In the genomic region with DNA sequence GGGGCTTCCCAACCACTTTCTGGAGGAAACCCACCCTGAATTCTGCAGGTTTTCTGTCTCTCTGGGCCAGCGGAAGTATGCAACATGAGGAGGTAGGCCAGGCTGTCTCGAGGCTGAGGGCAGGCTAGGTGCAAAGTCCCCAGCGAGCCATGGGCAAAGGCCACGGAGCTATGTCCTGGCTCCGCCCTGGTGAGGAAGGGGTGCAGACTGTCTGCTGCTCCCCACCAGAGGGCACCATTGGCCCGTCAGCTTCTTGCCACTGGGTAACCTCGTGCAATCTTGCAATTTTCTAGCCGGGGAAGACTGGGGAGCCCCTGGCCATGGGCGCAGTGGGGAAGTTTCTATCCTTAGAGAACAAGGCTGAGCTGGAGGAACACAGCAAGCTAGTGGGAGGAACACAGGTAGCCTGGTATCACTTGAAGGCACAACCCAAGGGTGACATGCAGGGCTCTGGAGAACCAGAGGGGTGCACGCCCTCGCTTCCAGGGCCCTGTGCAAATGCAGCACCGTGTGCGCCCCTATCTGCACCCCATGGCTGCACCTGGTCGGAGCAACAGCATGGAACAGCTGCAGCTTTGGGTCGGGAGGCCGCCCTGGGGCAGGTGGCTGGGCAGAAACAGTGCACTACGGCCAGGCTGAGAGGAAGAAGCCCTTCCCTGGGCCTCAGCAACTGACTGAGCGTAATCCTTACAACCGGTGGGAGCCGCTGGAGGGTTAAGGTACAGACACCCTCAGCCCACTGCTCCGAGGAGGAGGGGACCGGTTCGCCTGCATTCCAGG, we compare ENCODE assay signal across 1 cellular context.
TF ChIP-seq lines count a peak whose summit lies in the region.

No MANE protein-coding gene starts in this region.

TF ChIP-seq in K562, 482 proteins besides CTCF, POLR2A, EP300 and RAD21 (continued from another document and continues in another):
- TF ChIP-seq, protein P1, sequence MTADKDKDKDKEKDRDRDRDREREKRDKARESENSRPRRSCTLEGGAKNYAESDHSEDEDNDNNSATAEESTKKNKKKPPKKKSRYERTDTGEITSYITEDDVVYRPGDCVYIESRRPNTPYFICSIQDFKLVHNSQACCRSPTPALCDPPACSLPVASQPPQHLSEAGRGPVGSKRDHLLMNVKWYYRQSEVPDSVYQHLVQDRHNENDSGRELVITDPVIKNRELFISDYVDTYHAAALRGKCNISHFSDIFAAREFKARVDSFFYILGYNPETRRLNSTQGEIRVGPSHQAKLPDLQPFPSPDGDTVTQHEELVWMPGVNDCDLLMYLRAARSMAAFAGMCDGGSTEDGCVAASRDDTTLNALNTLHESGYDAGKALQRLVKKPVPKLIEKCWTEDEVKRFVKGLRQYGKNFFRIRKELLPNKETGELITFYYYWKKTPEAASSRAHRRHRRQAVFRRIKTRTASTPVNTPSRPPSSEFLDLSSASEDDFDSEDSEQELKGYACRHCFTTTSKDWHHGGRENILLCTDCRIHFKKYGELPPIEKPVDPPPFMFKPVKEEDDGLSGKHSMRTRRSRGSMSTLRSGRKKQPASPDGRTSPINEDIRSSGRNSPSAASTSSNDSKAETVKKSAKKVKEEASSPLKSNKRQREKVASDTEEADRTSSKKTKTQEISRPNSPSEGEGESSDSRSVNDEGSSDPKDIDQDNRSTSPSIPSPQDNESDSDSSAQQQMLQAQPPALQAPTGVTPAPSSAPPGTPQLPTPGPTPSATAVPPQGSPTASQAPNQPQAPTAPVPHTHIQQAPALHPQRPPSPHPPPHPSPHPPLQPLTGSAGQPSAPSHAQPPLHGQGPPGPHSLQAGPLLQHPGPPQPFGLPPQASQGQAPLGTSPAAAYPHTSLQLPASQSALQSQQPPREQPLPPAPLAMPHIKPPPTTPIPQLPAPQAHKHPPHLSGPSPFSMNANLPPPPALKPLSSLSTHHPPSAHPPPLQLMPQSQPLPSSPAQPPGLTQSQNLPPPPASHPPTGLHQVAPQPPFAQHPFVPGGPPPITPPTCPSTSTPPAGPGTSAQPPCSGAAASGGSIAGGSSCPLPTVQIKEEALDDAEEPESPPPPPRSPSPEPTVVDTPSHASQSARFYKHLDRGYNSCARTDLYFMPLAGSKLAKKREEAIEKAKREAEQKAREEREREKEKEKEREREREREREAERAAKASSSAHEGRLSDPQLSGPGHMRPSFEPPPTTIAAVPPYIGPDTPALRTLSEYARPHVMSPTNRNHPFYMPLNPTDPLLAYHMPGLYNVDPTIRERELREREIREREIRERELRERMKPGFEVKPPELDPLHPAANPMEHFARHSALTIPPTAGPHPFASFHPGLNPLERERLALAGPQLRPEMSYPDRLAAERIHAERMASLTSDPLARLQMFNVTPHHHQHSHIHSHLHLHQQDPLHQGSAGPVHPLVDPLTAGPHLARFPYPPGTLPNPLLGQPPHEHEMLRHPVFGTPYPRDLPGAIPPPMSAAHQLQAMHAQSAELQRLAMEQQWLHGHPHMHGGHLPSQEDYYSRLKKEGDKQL (CRISPR knock-in tag; IDR thresholded peaks at IDR 0.05; ENCODE audit: borderline replicate concordance): no peak
- TF ChIP-seq RBFOX2 (IDR thresholded peaks at IDR 0.05; ENCODE audit: low read depth, low read length) (0 out of 2 replicates have a peak, but pooled peaks have one; percentile 22), HDGF (IDR thresholded peaks at IDR 0.05) (0 out of 2 replicates have a peak, but pooled peaks have one; percentile 25), ARID2 (IDR thresholded peaks at IDR 0.05) (peak; percentile 95), OTX1 (CRISPR knock-in tag; IDR thresholded peaks at IDR 0.05) (no peak), ZNF780A (CRISPR knock-in tag; IDR thresholded peaks at IDR 0.05) (no peak), CBX2 (IDR thresholded peaks at IDR 0.05; ENCODE audit: insufficient read depth, low read length, poor library complexity, severe bottlenecking) (no peak), PRMT5 (CRISPR knock-in tag; IDR thresholded peaks at IDR 0.05) (no peak), KLF10 (CRISPR knock-in tag; IDR thresholded peaks at IDR 0.05) (no peak), KLF16 (IDR thresholded peaks at IDR 0.05) (0 out of 2 replicates have a peak, but pooled peaks have one; percentile 40), ZNF311 (CRISPR knock-in tag; IDR thresholded peaks at IDR 0.05) (0 out of 2 replicates have a peak, but pooled peaks have one; percentile 35), ZNF41 (CRISPR knock-in tag; conservative IDR thresholded peaks at IDR 0.05) (0 out of 2 replicates have a peak, but pooled peaks have one; percentile 37), TBL1XR1 (IDR thresholded peaks at IDR 0.05; ENCODE audit: low read length in 2 of 2) (0 out of 4 replicates have a peak, but pooled peaks have one; percentile 40 to 42), SMARCA4 (IDR thresholded peaks at IDR 0.05) (no peak), NFATC3 (IDR thresholded peaks at IDR 0.05) (no peak), FOXA3 (CRISPR knock-in tag; conservative IDR thresholded peaks at IDR 0.05 in 1 of 2, IDR thresholded peaks at IDR 0.05 in 1 of 2) (no peak), ARHGAP35 (IDR thresholded peaks at IDR 0.05; ENCODE audit: partially characterized antibody) (no peak), ZNF445 (CRISPR knock-in tag; IDR thresholded peaks at IDR 0.05; ENCODE audit: low read depth) (no peak), MAFK (IDR thresholded peaks at IDR 0.05; ENCODE audit: low read length) (peak; percentile 49), SNIP1 (IDR thresholded peaks at IDR 0.05; ENCODE audit: low read depth) (no peak), EZH2 (IDR thresholded peaks at IDR 0.05; ENCODE audit: borderline replicate concordance, low read depth, low read length) (no peak), SMARCA5 (IDR thresholded peaks at IDR 0.05) (no peak), BRD9 (IDR thresholded peaks at IDR 0.05; ENCODE audit: low read depth, partially characterized antibody) (no peak), ELF1 (tag; IDR thresholded peaks at IDR 0.05) (no peak), MXI1 (IDR thresholded peaks at IDR 0.05; ENCODE audit: low read depth, low read length) (no peak), ZKSCAN8 (CRISPR knock-in tag; IDR thresholded peaks at IDR 0.05) (no peak), STAG1 (CRISPR knock-in tag; IDR thresholded peaks at IDR 0.05; ENCODE audit: borderline replicate concordance) (peak; percentile 88)
- TF ChIP-seq, protein P2, sequence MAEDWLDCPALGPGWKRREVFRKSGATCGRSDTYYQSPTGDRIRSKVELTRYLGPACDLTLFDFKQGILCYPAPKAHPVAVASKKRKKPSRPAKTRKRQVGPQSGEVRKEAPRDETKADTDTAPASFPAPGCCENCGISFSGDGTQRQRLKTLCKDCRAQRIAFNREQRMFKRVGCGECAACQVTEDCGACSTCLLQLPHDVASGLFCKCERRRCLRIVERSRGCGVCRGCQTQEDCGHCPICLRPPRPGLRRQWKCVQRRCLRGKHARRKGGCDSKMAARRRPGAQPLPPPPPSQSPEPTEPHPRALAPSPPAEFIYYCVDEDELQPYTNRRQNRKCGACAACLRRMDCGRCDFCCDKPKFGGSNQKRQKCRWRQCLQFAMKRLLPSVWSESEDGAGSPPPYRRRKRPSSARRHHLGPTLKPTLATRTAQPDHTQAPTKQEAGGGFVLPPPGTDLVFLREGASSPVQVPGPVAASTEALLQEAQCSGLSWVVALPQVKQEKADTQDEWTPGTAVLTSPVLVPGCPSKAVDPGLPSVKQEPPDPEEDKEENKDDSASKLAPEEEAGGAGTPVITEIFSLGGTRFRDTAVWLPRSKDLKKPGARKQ (CRISPR knock-in tag; IDR thresholded peaks at IDR 0.05): no peak
- TF ChIP-seq, protein P3, sequence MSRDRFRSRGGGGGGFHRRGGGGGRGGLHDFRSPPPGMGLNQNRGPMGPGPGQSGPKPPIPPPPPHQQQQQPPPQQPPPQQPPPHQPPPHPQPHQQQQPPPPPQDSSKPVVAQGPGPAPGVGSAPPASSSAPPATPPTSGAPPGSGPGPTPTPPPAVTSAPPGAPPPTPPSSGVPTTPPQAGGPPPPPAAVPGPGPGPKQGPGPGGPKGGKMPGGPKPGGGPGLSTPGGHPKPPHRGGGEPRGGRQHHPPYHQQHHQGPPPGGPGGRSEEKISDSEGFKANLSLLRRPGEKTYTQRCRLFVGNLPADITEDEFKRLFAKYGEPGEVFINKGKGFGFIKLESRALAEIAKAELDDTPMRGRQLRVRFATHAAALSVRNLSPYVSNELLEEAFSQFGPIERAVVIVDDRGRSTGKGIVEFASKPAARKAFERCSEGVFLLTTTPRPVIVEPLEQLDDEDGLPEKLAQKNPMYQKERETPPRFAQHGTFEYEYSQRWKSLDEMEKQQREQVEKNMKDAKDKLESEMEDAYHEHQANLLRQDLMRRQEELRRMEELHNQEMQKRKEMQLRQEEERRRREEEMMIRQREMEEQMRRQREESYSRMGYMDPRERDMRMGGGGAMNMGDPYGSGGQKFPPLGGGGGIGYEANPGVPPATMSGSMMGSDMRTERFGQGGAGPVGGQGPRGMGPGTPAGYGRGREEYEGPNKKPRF (IDR thresholded peaks at IDR 0.05; ENCODE audit: low read depth, low read length): no peak
- TF ChIP-seq, protein P4, sequence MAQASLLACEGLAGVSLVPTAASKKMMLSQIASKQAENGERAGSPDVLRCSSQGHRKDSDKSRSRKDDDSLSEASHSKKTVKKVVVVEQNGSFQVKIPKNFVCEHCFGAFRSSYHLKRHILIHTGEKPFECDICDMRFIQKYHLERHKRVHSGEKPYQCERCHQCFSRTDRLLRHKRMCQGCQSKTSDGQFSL (CRISPR knock-in tag; IDR thresholded peaks at IDR 0.05): 0 out of 2 replicates have a peak, but pooled peaks have one; percentile 33
- TF ChIP-seq, protein P4 (tag; IDR thresholded peaks at IDR 0.05): no peak
- TF ChIP-seq, protein P5, sequence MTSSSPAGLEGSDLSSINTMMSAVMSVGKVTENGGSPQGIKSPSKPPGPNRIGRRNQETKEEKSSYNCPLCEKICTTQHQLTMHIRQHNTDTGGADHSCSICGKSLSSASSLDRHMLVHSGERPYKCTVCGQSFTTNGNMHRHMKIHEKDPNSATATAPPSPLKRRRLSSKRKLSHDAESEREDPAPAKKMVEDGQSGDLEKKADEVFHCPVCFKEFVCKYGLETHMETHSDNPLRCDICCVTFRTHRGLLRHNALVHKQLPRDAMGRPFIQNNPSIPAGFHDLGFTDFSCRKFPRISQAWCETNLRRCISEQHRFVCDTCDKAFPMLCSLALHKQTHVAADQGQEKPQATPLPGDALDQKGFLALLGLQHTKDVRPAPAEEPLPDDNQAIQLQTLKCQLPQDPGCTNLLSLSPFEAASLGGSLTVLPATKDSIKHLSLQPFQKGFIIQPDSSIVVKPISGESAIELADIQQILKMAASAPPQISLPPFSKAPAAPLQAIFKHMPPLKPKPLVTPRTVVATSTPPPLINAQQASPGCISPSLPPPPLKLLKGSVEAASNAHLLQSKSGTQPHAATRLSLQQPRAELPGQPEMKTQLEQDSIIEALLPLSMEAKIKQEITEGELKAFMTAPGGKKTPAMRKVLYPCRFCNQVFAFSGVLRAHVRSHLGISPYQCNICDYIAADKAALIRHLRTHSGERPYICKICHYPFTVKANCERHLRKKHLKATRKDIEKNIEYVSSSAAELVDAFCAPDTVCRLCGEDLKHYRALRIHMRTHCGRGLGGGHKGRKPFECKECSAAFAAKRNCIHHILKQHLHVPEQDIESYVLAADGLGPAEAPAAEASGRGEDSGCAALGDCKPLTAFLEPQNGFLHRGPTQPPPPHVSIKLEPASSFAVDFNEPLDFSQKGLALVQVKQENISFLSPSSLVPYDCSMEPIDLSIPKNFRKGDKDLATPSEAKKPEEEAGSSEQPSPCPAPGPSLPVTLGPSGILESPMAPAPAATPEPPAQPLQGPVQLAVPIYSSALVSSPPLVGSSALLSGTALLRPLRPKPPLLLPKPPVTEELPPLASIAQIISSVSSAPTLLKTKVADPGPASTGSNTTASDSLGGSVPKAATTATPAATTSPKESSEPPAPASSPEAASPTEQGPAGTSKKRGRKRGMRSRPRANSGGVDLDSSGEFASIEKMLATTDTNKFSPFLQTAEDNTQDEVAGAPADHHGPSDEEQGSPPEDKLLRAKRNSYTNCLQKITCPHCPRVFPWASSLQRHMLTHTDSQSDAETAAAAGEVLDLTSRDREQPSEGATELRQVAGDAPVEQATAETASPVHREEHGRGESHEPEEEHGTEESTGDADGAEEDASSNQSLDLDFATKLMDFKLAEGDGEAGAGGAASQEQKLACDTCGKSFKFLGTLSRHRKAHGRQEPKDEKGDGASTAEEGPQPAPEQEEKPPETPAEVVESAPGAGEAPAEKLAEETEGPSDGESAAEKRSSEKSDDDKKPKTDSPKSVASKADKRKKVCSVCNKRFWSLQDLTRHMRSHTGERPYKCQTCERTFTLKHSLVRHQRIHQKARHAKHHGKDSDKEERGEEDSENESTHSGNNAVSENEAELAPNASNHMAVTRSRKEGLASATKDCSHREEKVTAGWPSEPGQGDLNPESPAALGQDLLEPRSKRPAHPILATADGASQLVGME (CRISPR knock-in tag; IDR thresholded peaks at IDR 0.05): no peak
- TF ChIP-seq, protein P6, sequence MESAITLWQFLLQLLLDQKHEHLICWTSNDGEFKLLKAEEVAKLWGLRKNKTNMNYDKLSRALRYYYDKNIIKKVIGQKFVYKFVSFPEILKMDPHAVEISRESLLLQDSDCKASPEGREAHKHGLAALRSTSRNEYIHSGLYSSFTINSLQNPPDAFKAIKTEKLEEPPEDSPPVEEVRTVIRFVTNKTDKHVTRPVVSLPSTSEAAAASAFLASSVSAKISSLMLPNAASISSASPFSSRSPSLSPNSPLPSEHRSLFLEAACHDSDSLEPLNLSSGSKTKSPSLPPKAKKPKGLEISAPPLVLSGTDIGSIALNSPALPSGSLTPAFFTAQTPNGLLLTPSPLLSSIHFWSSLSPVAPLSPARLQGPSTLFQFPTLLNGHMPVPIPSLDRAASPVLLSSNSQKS (CRISPR knock-in tag; IDR thresholded peaks at IDR 0.05): no peak
- TF ChIP-seq, protein P7, sequence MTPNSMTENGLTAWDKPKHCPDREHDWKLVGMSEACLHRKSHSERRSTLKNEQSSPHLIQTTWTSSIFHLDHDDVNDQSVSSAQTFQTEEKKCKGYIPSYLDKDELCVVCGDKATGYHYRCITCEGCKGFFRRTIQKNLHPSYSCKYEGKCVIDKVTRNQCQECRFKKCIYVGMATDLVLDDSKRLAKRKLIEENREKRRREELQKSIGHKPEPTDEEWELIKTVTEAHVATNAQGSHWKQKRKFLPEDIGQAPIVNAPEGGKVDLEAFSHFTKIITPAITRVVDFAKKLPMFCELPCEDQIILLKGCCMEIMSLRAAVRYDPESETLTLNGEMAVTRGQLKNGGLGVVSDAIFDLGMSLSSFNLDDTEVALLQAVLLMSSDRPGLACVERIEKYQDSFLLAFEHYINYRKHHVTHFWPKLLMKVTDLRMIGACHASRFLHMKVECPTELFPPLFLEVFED (CRISPR knock-in tag; conservative IDR thresholded peaks at IDR 0.05): no peak
- TF ChIP-seq, protein P8, sequence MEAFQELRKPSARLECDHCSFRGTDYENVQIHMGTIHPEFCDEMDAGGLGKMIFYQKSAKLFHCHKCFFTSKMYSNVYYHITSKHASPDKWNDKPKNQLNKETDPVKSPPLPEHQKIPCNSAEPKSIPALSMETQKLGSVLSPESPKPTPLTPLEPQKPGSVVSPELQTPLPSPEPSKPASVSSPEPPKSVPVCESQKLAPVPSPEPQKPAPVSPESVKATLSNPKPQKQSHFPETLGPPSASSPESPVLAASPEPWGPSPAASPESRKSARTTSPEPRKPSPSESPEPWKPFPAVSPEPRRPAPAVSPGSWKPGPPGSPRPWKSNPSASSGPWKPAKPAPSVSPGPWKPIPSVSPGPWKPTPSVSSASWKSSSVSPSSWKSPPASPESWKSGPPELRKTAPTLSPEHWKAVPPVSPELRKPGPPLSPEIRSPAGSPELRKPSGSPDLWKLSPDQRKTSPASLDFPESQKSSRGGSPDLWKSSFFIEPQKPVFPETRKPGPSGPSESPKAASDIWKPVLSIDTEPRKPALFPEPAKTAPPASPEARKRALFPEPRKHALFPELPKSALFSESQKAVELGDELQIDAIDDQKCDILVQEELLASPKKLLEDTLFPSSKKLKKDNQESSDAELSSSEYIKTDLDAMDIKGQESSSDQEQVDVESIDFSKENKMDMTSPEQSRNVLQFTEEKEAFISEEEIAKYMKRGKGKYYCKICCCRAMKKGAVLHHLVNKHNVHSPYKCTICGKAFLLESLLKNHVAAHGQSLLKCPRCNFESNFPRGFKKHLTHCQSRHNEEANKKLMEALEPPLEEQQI (IDR thresholded peaks at IDR 0.05): no peak
